Comparison of ENCODE assay signal across 8 cellular contexts in genomic region chr12:50597200-50598195, GRCh38.
DNase-seq lines count a peak whose midpoint lies in the region; ATAC-seq, FAIRE-seq and TF ChIP-seq lines count a peak whose summit lies in the region.

No MANE protein-coding gene starts in this region.

- no peaks in the 10 kb centered on the region for H3K9me2 ChIP-seq in hepatocyte (replicated peaks; ENCODE audit: insufficient read depth)

- in situ Hi-C loops in Panc1 (cut with HindIII; ENCODE audit: low pct_unique_long_range_greater_than_20kb, low sequenced_read_pairs) = no loop called here

- H3K4me3 ChIP-seq in Panc1 (ENCODE audit: low read depth in 2 of 2, low read length in 2 of 2) (peak overlapping the region; percentile 11 to 38; a peak in 3 of 4 replicates), hepatocyte (no peak overlapping the region)

- H4K20me1 ChIP-seq in hepatocyte (ENCODE audit: insufficient read depth, poor library complexity, severe bottlenecking) = no peaks in the 10 kb centered on the region

- no peak overlapping the region for H3K4me2 ChIP-seq in hepatocyte

- peak overlapping the region; percentile 93 for H3K27ac ChIP-seq in Panc1 (ENCODE audit: low read length)
- peak overlapping the region; percentile 34 for H3K27ac ChIP-seq in hepatocyte

- no peaks in the 10 kb centered on the region for H3K36me3 ChIP-seq in Panc1 (ENCODE audit: control insufficient read depth, insufficient read depth, low read length)
- H3K36me3 ChIP-seq in hepatocyte (replicated peaks; ENCODE audit: insufficient read depth, low read depth) = no peaks in the 10 kb centered on the region

- no TSS peak for BruUV-seq in Panc1 (replicated peaks; lab: Mats Ljungman, UMichigan)

- intact Hi-C loops in Panc1 (cut with micrococcal nuclease; ENCODE audit: unreplicated experiment) = no loop called here

- H3K79me2 ChIP-seq in hepatocyte = peaks cover 69% of the 10 kb centered on the region

- 69% methylated on average over 9 of the region's 9 CpGs for WGBS in hepatocyte (ENCODE audit: low lambda C conversion rate, missing lambda C conversion rate)

- no peak overlapping the region for H2AFZ ChIP-seq in hepatocyte

- POLR2A ChIA-PET in Panc1 (lab: Charles Lee) = no interaction called here

- H3K27me3 ChIP-seq in Panc1 (ENCODE audit: control insufficient read depth, insufficient read depth, low read length) = no peaks in the 10 kb centered on the region
- H3K27me3 ChIP-seq in hepatocyte = no peaks in the 10 kb centered on the region

- ATAC-seq in HG02759 (IDR thresholded peaks at IDR 0.05; ENCODE audit: unreplicated experiment) (peak; percentile 70), Panc1 (peak; percentile 95), GM19324 (IDR thresholded peaks at IDR 0.05; ENCODE audit: low FRiP score, unreplicated experiment) (no peak)

- H3K9me3 ChIP-seq in Panc1 (ENCODE audit: control insufficient read depth, insufficient read depth, low read depth, low read length) = no peaks in the 10 kb centered on the region
- H3K9me3 ChIP-seq in hepatocyte (ENCODE audit: low read depth) = no peaks in the 10 kb centered on the region

- TF ChIP-seq POLR2A in GM12892 (IDR thresholded peaks at IDR 0.05; ENCODE audit: low read depth, low read length) = peak; percentile 48; the same call in 1 of the 2 replicates

- TF ChIP-seq CTCF in Panc1 (IDR thresholded peaks at IDR 0.05) (peak; percentile 51), hepatocyte (IDR thresholded peaks at IDR 0.05; ENCODE audit: poor library complexity) (no peak)

- CTCF ChIA-PET in Panc1 (lab: Charles Lee) = no interaction called here

- FAIRE-seq in GM12892 (lab: Jason Lieb, UNC) = peak; percentile 90

- H3K4me1 ChIP-seq in Panc1 (ENCODE audit: control insufficient read depth, insufficient read depth, low read length) (peaks cover 33% of the 10 kb centered on the region), hepatocyte (ENCODE audit: insufficient read depth) (peaks cover 4% of the 10 kb centered on the region)

- DNase-seq in GM12892 (ENCODE audit: insufficient read length) (peak; percentile 38), Panc1 (ENCODE audit: low read depth, low spot score) (peak; percentile 83), hepatocyte (ENCODE audit: low spot score) (no peak), dedifferentiated amniotic fluid mesenchymal stem cell (ENCODE audit: extremely low spot score) (no peak)
- DNase-seq in activated naive CD4-positive, alpha-beta T cell treated with Interleukin-2 at 50 U/mL for 16 hours = peak; percentile 55
- DNase-seq in stimulated activated CD8-positive, alpha-beta memory T cell treated with anti-CD3 and anti-CD28 coated beads, Interleukin-12 subunit alpha, Interleukin-12 subunit beta, amount 100 ng/mL, for 1 hour (ENCODE audit: low read depth) = peak; percentile 30

Comparison
In these comparisons a context has a peak if more than half of its experiments do, and no peak if none do; other contexts are left out.
1. DNase-seq: peak in GM12892 (single experiment), Panc1 (single experiment), activated naive CD4-positive, alpha-beta T cell treated with Interleukin-2 at 50 U/mL for 16 hours (single experiment) and stimulated activated CD8-positive, alpha-beta memory T cell treated with anti-CD3 and anti-CD28 coated beads, Interleukin-12 subunit alpha, Interleukin-12 subunit beta, amount 100 ng/mL, for 1 hour (single experiment); none in hepatocyte (single experiment) and dedifferentiated amniotic fluid mesenchymal stem cell (single experiment).